ENCODE assay signal across 10 cellular contexts in genomic region chr7:50409856-50410468, GRCh38. TPM values are rescaled to one million over a fixed set of nuclear protein-coding genes. Genes with fewer than 3 reads are reported as not detected.
A peak's percentile ranks its signal among the peaks of the same experiment; 100 is the strongest.
DNase-seq lines count a peak whose midpoint lies in the region; ATAC-seq and TF ChIP-seq lines count a peak whose summit lies in the region.
"Had no signal": no experiment of that assay in that cellular context is flagged by ENCODE, and none has a peak within 500 bp of the region (broad histone marks: within the 10 kb centered on the region; RNA-seq: fewer than 3 reads in every experiment).

No MANE protein-coding gene starts in this region.

- CTCF ChIA-PET in RWPE1 (lab: Yijun Ruan, JAX) (interaction anchor here (1.5 kb wide), 1 partner anchor 205 kb away, joined by 9 read pairs; no protein-coding TSS in a partner anchor), PC-9 (lab: Charles Lee) (no interaction called here)

- DNase-seq in DMS 273 (lab: John Stamatoyannopoulos, UW; ENCODE audit: unreplicated experiment) (peak; percentile 19), DMS 273 treated with DMSO at 0.1 percent for 48 hours (lab: John Stamatoyannopoulos, UW) (no peak), Kasumi-1 (lab: John Stamatoyannopoulos, UW) (peak; percentile 29 to 32), RWPE1 (ENCODE audit: low spot score) (no peak), PC-9 (no peak)
- DNase-seq in natural killer cell treated with Interleukin-12 subunit alpha and Interleukin-12 subunit beta and Interleukin-15 and Interleukin-18, amount 100 ng/mL, for 72 hours (ENCODE audit: low spot score): no peak
- DNase-seq in NK-92 treated with Interleukin-12 subunit alpha and Interleukin-12 subunit beta, amount 100 ng/mL, for 24 hours (lab: John Stamatoyannopoulos, UW): no peak
- DNase-seq: gastrocnemius medialis had no signal

- no peak overlapping the region for H3K4me3 Mint-ChIP-seq in natural killer cell treated with Interleukin-12 subunit alpha and Interleukin-12 subunit beta and Interleukin-15 and Interleukin-18, amount 100 ng/mL, for 72 hours

- no peaks in the 10 kb centered on the region for H3K9me2 ChIP-seq in PC-9 (ENCODE audit: insufficient read depth)

- H3K27me3 ChIP-seq in PC-9 (ENCODE audit: insufficient read depth, low read depth): peaks cover 79% of the 10 kb centered on the region
- H3K27me3 ChIP-seq: gastrocnemius medialis had no signal

- no peaks in the 10 kb centered on the region for H3K36me3 ChIP-seq in PC-9 (ENCODE audit: low read depth)
- H3K36me3 ChIP-seq: gastrocnemius medialis had no signal

- no peak overlapping the region for H3K27ac ChIP-seq in RWPE1
- H3K27ac ChIP-seq in PC-9: no peak overlapping the region
- H3K27ac ChIP-seq: 22Rv1, gastrocnemius medialis had no signal

- no TSS peak for BruUV-seq in PC-9 (replicated peaks; lab: Mats Ljungman, UMichigan)

- no peaks in the 10 kb centered on the region for H3K9me3 ChIP-seq in PC-9 (ENCODE audit: insufficient read depth, low read depth)
- H3K9me3 ChIP-seq: gastrocnemius medialis had no signal

- H3K4me2 ChIP-seq in PC-9: no peak overlapping the region

- intact Hi-C loops in PC-9 (cut with micrococcal nuclease; ENCODE audit: unreplicated experiment): no loop called here

- POLR2A ChIA-PET in RWPE1 (lab: Yijun Ruan, JAX; ENCODE audit: low non-redundant PET) (no interaction called here), PC-9 (lab: Charles Lee; ENCODE audit: unreplicated experiment) (no interaction called here)

- H4K20me1 ChIP-seq in PC-9 (ENCODE audit: insufficient read depth): no peaks in the 10 kb centered on the region; the same call in 1 of the 2 replicates

- no peak overlapping the region for H2AFZ ChIP-seq in PC-9

- no peaks in the 10 kb centered on the region for H3K4me1 ChIP-seq in PC-9 (replicated peaks; ENCODE audit: insufficient read depth)
- H3K4me1 ChIP-seq: gastrocnemius medialis had no signal

- TF ChIP-seq CTCF in RWPE1 (conservative IDR thresholded peaks at IDR 0.05; ENCODE audit: low read depth) (no peak), PC-9 (conservative IDR thresholded peaks at IDR 0.05) (no peak)

- peak; percentile 57 for ATAC-seq in HG02588 (IDR thresholded peaks at IDR 0.05; ENCODE audit: unreplicated experiment)
- ATAC-seq in natural killer cell treated with Interleukin-12 subunit alpha and Interleukin-12 subunit beta and Interleukin-15 and Interleukin-18, amount 100 ng/mL, for 72 hours: peak; percentile 52 to 56
- ATAC-seq: gastrocnemius medialis had no signal

- no peaks in the 10 kb centered on the region for H3K36me3 Mint-ChIP-seq in natural killer cell treated with Interleukin-12 subunit alpha and Interleukin-12 subunit beta and Interleukin-15 and Interleukin-18, amount 100 ng/mL, for 72 hours

- no peaks in the 10 kb centered on the region for H3K79me2 ChIP-seq in PC-9 (ENCODE audit: low read depth)

- peak overlapping the region; percentile 9 to 89 for H3K27ac Mint-ChIP-seq in natural killer cell treated with Interleukin-12 subunit alpha and Interleukin-12 subunit beta and Interleukin-15 and Interleukin-18, amount 100 ng/mL, for 72 hours

- H3K27me3 Mint-ChIP-seq in natural killer cell treated with Interleukin-12 subunit alpha and Interleukin-12 subunit beta and Interleukin-15 and Interleukin-18, amount 100 ng/mL, for 72 hours: no peaks in the 10 kb centered on the region

- H3K4me1 Mint-ChIP-seq in natural killer cell treated with Interleukin-12 subunit alpha and Interleukin-12 subunit beta and Interleukin-15 and Interleukin-18, amount 100 ng/mL, for 72 hours (ENCODE audit: low read depth in 2 of 2): peaks cover 39 to 52% of the 10 kb centered on the region in 2 donors

- no peaks in the 10 kb centered on the region for H3F3A ChIP-seq in PC-9 (ENCODE audit: insufficient read depth, low read depth)

- no peak overlapping the region for H3K4me3 ChIP-seq in PC-9
- H3K4me3 ChIP-seq: gastrocnemius medialis had no signal

- no peaks in the 10 kb centered on the region for H3K9me3 Mint-ChIP-seq in natural killer cell treated with Interleukin-12 subunit alpha and Interleukin-12 subunit beta and Interleukin-15 and Interleukin-18, amount 100 ng/mL, for 72 hours

RNA-seq across cellular contexts. Expression of gene FIGNL1, which starts 40.2 kb away (rescaled TPM):
- total RNA-seq in natural killer cell treated with Interleukin-12 subunit alpha and Interleukin-12 subunit beta and Interleukin-15 and Interleukin-18, amount 100 ng/mL, for 72 hours: 10 to 100 TPM; 28.7 to 41.1 TPM
- total RNA-seq in PC-9 (2021): 18.7 and 25.7 TPM in 2 replicates

Comparison
In these comparisons a context has a peak if more than half of its experiments do, and no peak if none do; other contexts are left out.
1. DNase-seq: peak in DMS 273 (single experiment) and Kasumi-1 (2 of 2); none in DMS 273 treated with DMSO at 0.1 percent for 48 hours (single experiment), natural killer cell treated with Interleukin-12 subunit alpha and Interleukin-12 subunit beta and Interleukin-15 and Interleukin-18, amount 100 ng/mL, for 72 hours (single experiment), RWPE1 (single experiment), NK-92 treated with Interleukin-12 subunit alpha and Interleukin-12 subunit beta, amount 100 ng/mL, for 24 hours (single experiment) and PC-9 (0 of 2).